Comparison of ENCODE assay signal across 1 cellular context in genomic region chr9:127177682-127178265, GRCh38.
TF ChIP-seq lines count a peak whose summit lies in the region.

No MANE protein-coding gene starts in this region.

TF ChIP-seq in GM12878, 131 proteins besides CTCF, POLR2A, EP300 and RAD21 (continues in another document):
- TF ChIP-seq CHD2 (IDR thresholded peaks at IDR 0.05; ENCODE audit: borderline replicate concordance, low read depth, low read length) (no peak), SIN3A (IDR thresholded peaks at IDR 0.05; ENCODE audit: low read depth, low read length) (no peak), NFYA (IDR thresholded peaks at IDR 0.05; ENCODE audit: borderline replicate concordance, low read depth, low read length) (no peak), SMC3 (IDR thresholded peaks at IDR 0.05; ENCODE audit: borderline replicate concordance, low read length) (no peak), MYC (IDR thresholded peaks at IDR 0.05; ENCODE audit: insufficient read depth, insufficient read length, insufficient replicate concordance, low read length, severe bottlenecking) (no peak), ZNF622 (IDR thresholded peaks at IDR 0.05) (no peak), ZNF217 (IDR thresholded peaks at IDR 0.05) (no peak), IKZF2 (IDR thresholded peaks at IDR 0.05) (peak in 1 of 2 experiments; percentile 27; a peak in 1 of 4 replicates), IKZF1 (conservative IDR thresholded peaks at IDR 0.05) (peak; percentile 68), BHLHE40 (IDR thresholded peaks at IDR 0.05; ENCODE audit: borderline replicate concordance in 1 of 2, low read depth in 2 of 2, low read length in 1 of 2) (no peak), RAD51 (IDR thresholded peaks at IDR 0.05) (no peak), E4F1 (IDR thresholded peaks at IDR 0.05; ENCODE audit: borderline replicate concordance, partially characterized antibody) (no peak), RELB (IDR thresholded peaks at IDR 0.05; ENCODE audit: low read depth) (no peak), BCLAF1 (IDR thresholded peaks at IDR 0.05) (no peak), ZBTB4 (CRISPR knock-in tag; IDR thresholded peaks at IDR 0.05) (no peak), NFIC (IDR thresholded peaks at IDR 0.05; ENCODE audit: low read depth, low read length) (no peak), NR2C1 (IDR thresholded peaks at IDR 0.05) (no peak), ZNF687 (IDR thresholded peaks at IDR 0.05) (peak; percentile 91), POU2F2 (IDR thresholded peaks at IDR 0.05; ENCODE audit: borderline replicate concordance, low read depth, low read length) (no peak), SREBF2 (IDR thresholded peaks at IDR 0.05; ENCODE audit: low read length) (no peak), PKNOX1 (IDR thresholded peaks at IDR 0.05) (no peak), E2F8 (IDR thresholded peaks at IDR 0.05; ENCODE audit: low read depth, partially characterized antibody) (no peak), CHD1 (IDR thresholded peaks at IDR 0.05; ENCODE audit: low read depth, low read length) (no peak), ZNF384 (IDR thresholded peaks at IDR 0.05; ENCODE audit: borderline replicate concordance, low read depth, low read length) (no peak), REST (IDR thresholded peaks at IDR 0.05; ENCODE audit: low read depth, low read length) (no peak), SKIL (IDR thresholded peaks at IDR 0.05; ENCODE audit: low read depth, poor library complexity, severe bottlenecking) (no peak), TCF12 (IDR thresholded peaks at IDR 0.05; ENCODE audit: low read depth, low read length) (no peak), LARP7 (IDR thresholded peaks at IDR 0.05) (no peak), HDAC2 (IDR thresholded peaks at IDR 0.05) (no peak)
